1 cellular context compared by ENCODE assay signal in the genomic region with DNA sequence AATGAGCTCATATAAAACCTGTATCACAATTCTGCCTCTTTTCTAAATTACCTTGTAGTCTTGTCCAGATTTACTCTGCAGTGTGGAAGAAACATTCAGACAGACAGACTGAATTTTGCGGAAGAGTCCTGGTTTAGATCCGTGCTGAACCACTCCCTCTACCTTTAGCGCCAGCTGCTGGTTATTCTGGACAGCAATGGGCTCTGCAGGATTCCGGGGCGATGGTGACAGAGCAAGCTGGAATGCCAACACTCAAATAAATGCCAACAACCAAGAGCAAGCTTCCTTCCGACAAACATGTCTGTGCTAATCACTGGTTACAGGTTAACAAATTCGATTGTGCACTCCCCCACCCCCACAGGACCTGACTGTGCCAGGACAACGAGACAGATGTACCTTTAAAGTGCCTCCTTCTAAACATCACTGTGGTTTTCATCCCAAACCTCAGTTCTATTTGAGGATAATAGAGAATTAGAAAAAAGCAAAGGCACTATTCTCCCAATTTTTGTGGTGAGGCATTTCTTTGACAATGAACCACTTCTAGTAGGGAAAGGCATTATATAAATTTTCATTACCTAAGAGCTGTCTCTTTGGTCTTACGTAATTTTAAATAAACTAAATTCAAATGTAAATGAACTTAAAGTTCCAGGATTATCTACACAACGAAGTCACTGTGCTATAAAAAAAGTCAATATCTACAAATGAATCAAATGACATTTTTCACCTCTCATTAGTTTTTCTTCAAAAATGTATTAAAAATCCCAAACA.
A peak's percentile ranks its signal among the peaks of the same experiment; 100 is the strongest.
TF ChIP-seq lines count a peak whose summit lies in the region.

No MANE protein-coding gene starts in this region.

TF ChIP-seq in HepG2, 621 proteins besides CTCF, POLR2A, EP300 and RAD21 (continued from another document and continues in another):
- no peak for TF ChIP-seq ZBTB4 (CRISPR knock-in tag; IDR thresholded peaks at IDR 0.05; ENCODE audit: borderline replicate concordance)
- no peak for TF ChIP-seq ISX (CRISPR knock-in tag; conservative IDR thresholded peaks at IDR 0.05)
- TF ChIP-seq ZNF574 (CRISPR knock-in tag; IDR thresholded peaks at IDR 0.05), result peak; percentile 35; the same call in 1 of the 2 replicates
- no peak for TF ChIP-seq REXO4 (CRISPR knock-in tag; IDR thresholded peaks at IDR 0.05; ENCODE audit: borderline replicate concordance)
- no peak for TF ChIP-seq NR2F6 (IDR thresholded peaks at IDR 0.05)
- TF ChIP-seq NR2F6 (CRISPR knock-in tag; IDR thresholded peaks at IDR 0.05), result peak; percentile 43; the same call in 1 of the 2 replicates
- TF ChIP-seq SKIL (CRISPR knock-in tag; IDR thresholded peaks at IDR 0.05; ENCODE audit: borderline replicate concordance), result no peak
- no peak for TF ChIP-seq ZFP36L2 (CRISPR knock-in tag; IDR thresholded peaks at IDR 0.05)
- TF ChIP-seq, protein P1, sequence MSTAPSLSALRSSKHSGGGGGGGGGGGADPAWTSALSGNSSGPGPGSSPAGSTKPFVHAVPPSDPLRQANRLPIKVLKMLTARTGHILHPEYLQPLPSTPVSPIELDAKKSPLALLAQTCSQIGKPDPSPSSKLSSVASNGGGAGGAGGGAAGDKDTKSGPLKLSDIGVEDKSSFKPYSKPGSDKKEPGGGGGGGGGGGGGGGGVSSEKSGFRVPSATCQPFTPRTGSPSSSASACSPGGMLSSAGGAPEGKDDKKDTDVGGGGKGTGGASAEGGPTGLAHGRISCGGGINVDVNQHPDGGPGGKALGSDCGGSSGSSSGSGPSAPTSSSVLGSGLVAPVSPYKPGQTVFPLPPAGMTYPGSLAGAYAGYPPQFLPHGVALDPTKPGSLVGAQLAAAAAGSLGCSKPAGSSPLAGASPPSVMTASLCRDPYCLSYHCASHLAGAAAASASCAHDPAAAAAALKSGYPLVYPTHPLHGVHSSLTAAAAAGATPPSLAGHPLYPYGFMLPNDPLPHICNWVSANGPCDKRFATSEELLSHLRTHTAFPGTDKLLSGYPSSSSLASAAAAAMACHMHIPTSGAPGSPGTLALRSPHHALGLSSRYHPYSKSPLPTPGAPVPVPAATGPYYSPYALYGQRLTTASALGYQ (CRISPR knock-in tag; IDR thresholded peaks at IDR 0.05), result peak; percentile 35; the same call in 1 of the 2 replicates
- TF ChIP-seq ZNF160 (CRISPR knock-in tag; IDR thresholded peaks at IDR 0.05), result no peak
- TF ChIP-seq NFE2 (CRISPR knock-in tag; IDR thresholded peaks at IDR 0.05), result no peak
- no peak for TF ChIP-seq ZSCAN5A (CRISPR knock-in tag; IDR thresholded peaks at IDR 0.05; ENCODE audit: borderline replicate concordance)
- no peak for TF ChIP-seq ZNF512 (CRISPR knock-in tag; IDR thresholded peaks at IDR 0.05)
- TF ChIP-seq SOX5 (CRISPR knock-in tag; IDR thresholded peaks at IDR 0.05; ENCODE audit: borderline replicate concordance), result peak; percentile 70; the same call in 1 of the 2 replicates
- no peak for TF ChIP-seq CERS6 (CRISPR knock-in tag; IDR thresholded peaks at IDR 0.05)
- TF ChIP-seq ZNF790 (CRISPR knock-in tag; IDR thresholded peaks at IDR 0.05; ENCODE audit: borderline replicate concordance), result no peak
- no peak for TF ChIP-seq MYPOP (CRISPR knock-in tag; IDR thresholded peaks at IDR 0.05)
- no peak for TF ChIP-seq ZNF891 (CRISPR knock-in tag; IDR thresholded peaks at IDR 0.05)
- no peak for TF ChIP-seq SPEN (CRISPR knock-in tag; IDR thresholded peaks at IDR 0.05; ENCODE audit: low read depth)
- TF ChIP-seq NPAS2 (CRISPR knock-in tag; IDR thresholded peaks at IDR 0.05; ENCODE audit: borderline replicate concordance), result no peak
- no peak for TF ChIP-seq POLR2AphosphoS5 (IDR thresholded peaks at IDR 0.05; ENCODE audit: low read depth, low read length)
- no peak for TF ChIP-seq ETV6 (CRISPR knock-in tag; conservative IDR thresholded peaks at IDR 0.05)
- TF ChIP-seq PPARG (CRISPR knock-in tag; conservative IDR thresholded peaks at IDR 0.05), result 0 out of 2 replicates have a peak, but pooled peaks have one; percentile 32
- no peak for TF ChIP-seq NFATC3 (CRISPR knock-in tag; IDR thresholded peaks at IDR 0.05)
- 0 out of 2 replicates have a peak, but pooled peaks have one; percentile 20 for TF ChIP-seq KMT2B (CRISPR knock-in tag; IDR thresholded peaks at IDR 0.05)
- no peak for TF ChIP-seq NFYB (CRISPR knock-in tag; IDR thresholded peaks at IDR 0.05)
- TF ChIP-seq NFYC (CRISPR knock-in tag; IDR thresholded peaks at IDR 0.05), result no peak
- no peak for TF ChIP-seq ZNF367 (CRISPR knock-in tag; IDR thresholded peaks at IDR 0.05; ENCODE audit: borderline replicate concordance)
- TF ChIP-seq NFIC (IDR thresholded peaks at IDR 0.05; ENCODE audit: low read length), result 0 out of 2 replicates have a peak, but pooled peaks have one; percentile 23
- no peak for TF ChIP-seq ZBTB21 (CRISPR knock-in tag; IDR thresholded peaks at IDR 0.05)
- no peak for TF ChIP-seq MTF2 (CRISPR knock-in tag; IDR thresholded peaks at IDR 0.05; ENCODE audit: borderline replicate concordance)
- TF ChIP-seq ZNF282 (IDR thresholded peaks at IDR 0.05; ENCODE audit: partially characterized antibody), result no peak
- no peak for TF ChIP-seq BHLHE40 (IDR thresholded peaks at IDR 0.05; ENCODE audit: low read length)
- no peak for TF ChIP-seq KDM5B (CRISPR knock-in tag; IDR thresholded peaks at IDR 0.05; ENCODE audit: borderline replicate concordance)
- TF ChIP-seq MED13 (CRISPR knock-in tag; IDR thresholded peaks at IDR 0.05), result no peak
- no peak for TF ChIP-seq TMF1 (CRISPR knock-in tag; IDR thresholded peaks at IDR 0.05; ENCODE audit: low read depth)
- no peak for TF ChIP-seq ZNF687 (CRISPR knock-in tag; IDR thresholded peaks at IDR 0.05)
- peak; percentile 83 for TF ChIP-seq HDAC2 (CRISPR knock-in tag; IDR thresholded peaks at IDR 0.05)
